In genomic region chr2:70145851-70146739, GRCh38 we compare ENCODE assay signal across 14 cellular contexts. TPM values are rescaled to one million over a fixed set of nuclear protein-coding genes. Genes with fewer than 3 reads are reported as not detected.
DNase-seq lines count a peak whose midpoint lies in the region; ATAC-seq and TF ChIP-seq lines count a peak whose summit lies in the region.
"Had no signal": no experiment of that assay in that cellular context is flagged by ENCODE, and none has a peak within 500 bp of the region (broad histone marks: within the 10 kb centered on the region; RNA-seq: fewer than 3 reads in every experiment).

No MANE protein-coding gene starts in this region.

- H3K9me3 ChIP-seq in mammary epithelial cell (replicated peaks; ENCODE audit: insufficient read depth, low read length) (no peaks in the 10 kb centered on the region), Caco-2 (no peaks in the 10 kb centered on the region)
- H3K9me3 ChIP-seq: thoracic aorta had no signal

- intact Hi-C loops in mammary epithelial cell (cut with micrococcal nuclease) (loop anchor here (10.0 kb wide), 1 partner anchor 321 kb away; the partner anchor contains the start of gene GMCL1), Caco-2 (cut with micrococcal nuclease; ENCODE audit: unreplicated experiment) (no loop called here)

- H3K9me3 Mint-ChIP-seq in activated T-cell treated with anti-CD3 and anti-CD28 coated beads, Interleukin-2, amount 50 U/mL, for 72 hours, result no peaks in the 10 kb centered on the region
- no peaks in the 10 kb centered on the region for H3K9me3 Mint-ChIP-seq in activated T-cell treated with anti-CD3 and anti-CD28 coated beads, Interleukin-2, amount 50 U/mL, for 4 hours
- H3K9me3 Mint-ChIP-seq in progenitor cell of endocrine pancreas (ENCODE audit: low read depth), result peaks cover 4% of the 10 kb centered on the region
- H3K9me3 Mint-ChIP-seq in Caco-2 (ENCODE audit: unreplicated experiment), result no peaks in the 10 kb centered on the region

- H3K4me1 ChIP-seq in mammary epithelial cell (ENCODE audit: insufficient read depth, low read length) (peaks cover 31% of the 10 kb centered on the region), Caco-2 (peaks cover 16% of the 10 kb centered on the region)

- peak overlapping the region; percentile 18 to 54 for H3K4me3 Mint-ChIP-seq in activated T-cell treated with anti-CD3 and anti-CD28 coated beads, Interleukin-2, amount 50 U/mL, for 72 hours
- H3K4me3 Mint-ChIP-seq in activated T-cell treated with anti-CD3 and anti-CD28 coated beads, Interleukin-2, amount 50 U/mL, for 4 hours, result no peak overlapping the region
- no peak overlapping the region for H3K4me3 Mint-ChIP-seq in progenitor cell of endocrine pancreas (ENCODE audit: low read depth)
- no peak overlapping the region for H3K4me3 Mint-ChIP-seq in Caco-2 (ENCODE audit: unreplicated experiment)

- CTCF ChIA-PET in RWPE1 (lab: Yijun Ruan, JAX), result no interaction called here
- CTCF ChIA-PET in mammary epithelial cell (lab: Charles Lee; ENCODE audit: low non-redundant PET), result no interaction called here
- CTCF ChIA-PET in Caco-2 (lab: Charles Lee), result interaction anchor here (1.3 kb wide), 1 partner anchor 38 kb away, joined by 6 read pairs; no protein-coding TSS in a partner anchor

- peak overlapping the region; percentile 23 for H3K4me2 ChIP-seq in mammary epithelial cell (ENCODE audit: insufficient read depth, low read depth, low read length)

- DNase-seq in activated T-cell treated with anti-CD3 and anti-CD28 coated beads, Interleukin-2, amount 50 U/mL, for 72 hours, result peak; percentile 66 to 72
- DNase-seq in activated T-cell treated with anti-CD3 and anti-CD28 coated beads, Interleukin-2, amount 50 U/mL, for 4 hours, result no peak
- DNase-seq in RWPE1 (ENCODE audit: low spot score) (no peak), mammary epithelial cell (peak; percentile 76), progenitor cell of endocrine pancreas (ENCODE audit: low spot score, unreplicated experiment) (no peak), Caco-2 (no peak), foreskin melanocyte (no peak)
- DNase-seq: NCI-H1436 treated with DMSO at 0.1 percent for 48 hours, NCI-H446 treated with DMSO at 0.1 percent for 48 hours, SIG-M5 had no signal

- dilution Hi-C loops in mammary epithelial cell (cut with HindIII; ENCODE audit: low sequenced_read_pairs), result loop anchor here (10.0 kb wide), 2 partner anchors 69 to 201 kb away; no protein-coding TSS in a partner anchor

- H3K27ac ChIP-seq in RWPE1 (0 out of 2 replicates have a peak overlapping the region, but pooled peaks have one; percentile 10), mammary epithelial cell (ENCODE audit: insufficient read depth, low read depth, low read length) (no peak overlapping the region)
- H3K27ac ChIP-seq: coronary artery, thoracic aorta had no signal

- in situ Hi-C loops in mammary epithelial cell (cut with MboI; ENCODE audit: low sequenced_read_pairs in 2 of 2), result loop anchor here in 1 of 2 donors (10.0 kb wide), 1 partner anchor 231 kb away; the partner anchor contains the start of gene MXD1

- 73% methylated on average over 9 of the region's 9 CpGs for WGBS in mammary epithelial cell (ENCODE audit: low coverage, missing lambda C conversion rate)

- H3K27me3 Mint-ChIP-seq in activated T-cell treated with anti-CD3 and anti-CD28 coated beads, Interleukin-2, amount 50 U/mL, for 72 hours (ENCODE audit: low read depth), result no peaks in the 10 kb centered on the region
- H3K27me3 Mint-ChIP-seq in activated T-cell treated with anti-CD3 and anti-CD28 coated beads, Interleukin-2, amount 50 U/mL, for 4 hours (ENCODE audit: low read depth), result no peaks in the 10 kb centered on the region
- no peaks in the 10 kb centered on the region for H3K27me3 Mint-ChIP-seq in progenitor cell of endocrine pancreas
- no peaks in the 10 kb centered on the region for H3K27me3 Mint-ChIP-seq in Caco-2 (ENCODE audit: insufficient read depth, unreplicated experiment)

- BruUV-seq in mammary epithelial cell (replicated peaks; lab: Mats Ljungman, UMichigan), result no TSS peak
- no TSS peak for BruUV-seq in Caco-2 (replicated peaks; lab: Mats Ljungman, UMichigan)

- H3K9ac ChIP-seq in mammary epithelial cell (ENCODE audit: insufficient read depth, low read length), result no peak overlapping the region

- H3K4me1 Mint-ChIP-seq in activated T-cell treated with anti-CD3 and anti-CD28 coated beads, Interleukin-2, amount 50 U/mL, for 72 hours (ENCODE audit: low read depth), result peaks cover 55% of the 10 kb centered on the region
- peaks cover 34% of the 10 kb centered on the region for H3K4me1 Mint-ChIP-seq in activated T-cell treated with anti-CD3 and anti-CD28 coated beads, Interleukin-2, amount 50 U/mL, for 4 hours (ENCODE audit: low read depth)
- H3K4me1 Mint-ChIP-seq in progenitor cell of endocrine pancreas (ENCODE audit: low read depth) (peaks cover 13% of the 10 kb centered on the region), Caco-2 (ENCODE audit: low read depth, unreplicated experiment) (peaks cover 12% of the 10 kb centered on the region)

- peak; percentile 39 to 49 for ATAC-seq in activated T-cell treated with anti-CD3 and anti-CD28 coated beads, Interleukin-2, amount 50 U/mL, for 72 hours (replicated peaks in 1 of 2)
- no peak for ATAC-seq in activated T-cell treated with anti-CD3 and anti-CD28 coated beads, Interleukin-2, amount 50 U/mL, for 4 hours
- no peak for ATAC-seq in GM21825 (IDR thresholded peaks at IDR 0.05; ENCODE audit: unreplicated experiment)
- ATAC-seq: esophagus mucosa had no signal

- H3K27me3 ChIP-seq in mammary epithelial cell (ENCODE audit: insufficient read depth, low read length), result no peaks in the 10 kb centered on the region
- no peaks in the 10 kb centered on the region for H3K27me3 ChIP-seq in Caco-2 (replicated peaks; ENCODE audit: control insufficient read depth, insufficient read depth, low read length)

- H3K36me3 ChIP-seq in mammary epithelial cell (ENCODE audit: insufficient read depth, low read length), result peaks cover 4% of the 10 kb centered on the region
- no peaks in the 10 kb centered on the region for H3K36me3 ChIP-seq in Caco-2 (ENCODE audit: control insufficient read depth, insufficient read depth, low read length)
- H3K36me3 ChIP-seq: thoracic aorta had no signal

- POLR2A ChIA-PET in RWPE1 (lab: Yijun Ruan, JAX; ENCODE audit: low non-redundant PET) (no interaction called here), Caco-2 (lab: Charles Lee) (no interaction called here)

- H3K79me2 ChIP-seq in mammary epithelial cell (ENCODE audit: insufficient read depth, low read length), result no peaks in the 10 kb centered on the region

- peak overlapping the region; percentile 53 for H2AFZ ChIP-seq in mammary epithelial cell (ENCODE audit: low read depth, low read length)

- H3K4me3 ChIP-seq in mammary epithelial cell (replicated peaks in 1 of 3; ENCODE audit: insufficient read depth in 1 of 3, low read depth in 2 of 3, low read length in 3 of 3) (no peak overlapping the region), Caco-2 (ENCODE audit: low read depth, low read length) (no peak overlapping the region)
- H3K4me3 ChIP-seq: coronary artery, thoracic aorta had no signal

- H4K20me1 ChIP-seq in mammary epithelial cell (ENCODE audit: insufficient read depth, low read length), result no peaks in the 10 kb centered on the region

- peaks cover 3 to 5% of the 10 kb centered on the region in 2 donors for H3K36me3 Mint-ChIP-seq in activated T-cell treated with anti-CD3 and anti-CD28 coated beads, Interleukin-2, amount 50 U/mL, for 72 hours (ENCODE audit: insufficient read depth in 2 of 2)
- H3K36me3 Mint-ChIP-seq in activated T-cell treated with anti-CD3 and anti-CD28 coated beads, Interleukin-2, amount 50 U/mL, for 4 hours (ENCODE audit: insufficient read depth), result peaks cover 10% of the 10 kb centered on the region
- peaks cover 11% of the 10 kb centered on the region for H3K36me3 Mint-ChIP-seq in progenitor cell of endocrine pancreas (ENCODE audit: insufficient read depth)
- peaks cover 20% of the 10 kb centered on the region for H3K36me3 Mint-ChIP-seq in Caco-2 (ENCODE audit: insufficient read depth, unreplicated experiment)

- peak overlapping the region; percentile 0 for H3K27ac Mint-ChIP-seq in activated T-cell treated with anti-CD3 and anti-CD28 coated beads, Interleukin-2, amount 50 U/mL, for 72 hours
- H3K27ac Mint-ChIP-seq in progenitor cell of endocrine pancreas (peak overlapping the region; percentile 5), Caco-2 (ENCODE audit: unreplicated experiment) (no peak overlapping the region)

- no peak for TF ChIP-seq CTCF in RWPE1 (conservative IDR thresholded peaks at IDR 0.05; ENCODE audit: low read depth)
- TF ChIP-seq CTCF in mammary epithelial cell (conservative IDR thresholded peaks at IDR 0.05 in 1 of 2, IDR thresholded peaks at IDR 0.05 in 1 of 2; ENCODE audit: extremely low read depth in 1 of 2, insufficient read depth in 1 of 2, low read depth in 1 of 2, low read length in 2 of 2), result no peak
- TF ChIP-seq CTCF in progenitor cell of endocrine pancreas (IDR thresholded peaks at IDR 0.05; ENCODE audit: unreplicated experiment), result no peak
- no peak for TF ChIP-seq CTCF in Caco-2 (IDR thresholded peaks at IDR 0.05; ENCODE audit: insufficient read depth in 1 of 2, low read depth in 1 of 2, low read length in 1 of 2, severe bottlenecking in 1 of 2, unreplicated experiment in 1 of 2)

RNA-seq across cellular contexts. Expression of gene C2orf42, which starts 44.7 kb away (rescaled TPM):
- 10 to 100 TPM; 28.0 to 29.3 TPM for total RNA-seq in activated T-cell treated with anti-CD3 and anti-CD28 coated beads, Interleukin-2, amount 50 U/mL, for 72 hours
- total RNA-seq in activated T-cell treated with anti-CD3 and anti-CD28 coated beads, Interleukin-2, amount 50 U/mL, for 4 hours, result 10 to 100 TPM; 16.7 to 20.1 (median 18.5) TPM
- total RNA-seq in mammary epithelial cell (10 to 100 TPM; 17.3 to 20.2 TPM), progenitor cell of endocrine pancreas (21.0 and 28.0 TPM in 2 replicates), Caco-2 (2022) (12.7 and 14.8 TPM in 2 replicates)
- polyA plus RNA-seq in mammary epithelial cell, result 8.5 TPM
- 6.5 TPM for polyA minus RNA-seq in mammary epithelial cell

RNA-seq across cellular contexts. Expression of gene PCBP1, which starts 58.8 kb away (rescaled TPM):
- total RNA-seq in activated T-cell treated with anti-CD3 and anti-CD28 coated beads, Interleukin-2, amount 50 U/mL, for 72 hours, result 100 to 1,000 TPM; 270 to 291 TPM
- 100 to 1,000 TPM; 427 to 493 (median 462) TPM for total RNA-seq in activated T-cell treated with anti-CD3 and anti-CD28 coated beads, Interleukin-2, amount 50 U/mL, for 4 hours
- total RNA-seq in mammary epithelial cell (100 to 1,000 TPM in 1 of 2 donors, 10 to 100 TPM in 1; 47.2 to 258 TPM), progenitor cell of endocrine pancreas (295 and 305 TPM in 2 replicates), Caco-2 (2022) (308 and 319 TPM in 2 replicates)
- polyA plus RNA-seq in mammary epithelial cell, result 128 TPM
- polyA minus RNA-seq in mammary epithelial cell, result 119 TPM

Comparison
In these comparisons a context has a peak if more than half of its experiments do, and no peak if none do; other contexts are left out.
1. ATAC-seq: peak in activated T-cell treated with anti-CD3 and anti-CD28 coated beads, Interleukin-2, amount 50 U/mL, for 72 hours (2 of 2); none in activated T-cell treated with anti-CD3 and anti-CD28 coated beads, Interleukin-2, amount 50 U/mL, for 4 hours (0 of 2) and GM21825 (single experiment).
2. DNase-seq: peak in activated T-cell treated with anti-CD3 and anti-CD28 coated beads, Interleukin-2, amount 50 U/mL, for 72 hours (2 of 2) and mammary epithelial cell (single experiment); none in activated T-cell treated with anti-CD3 and anti-CD28 coated beads, Interleukin-2, amount 50 U/mL, for 4 hours (single experiment), RWPE1 (single experiment), progenitor cell of endocrine pancreas (single experiment), Caco-2 (0 of 2) and foreskin melanocyte (single experiment).
3. H3K4me3 Mint-ChIP-seq: peak in activated T-cell treated with anti-CD3 and anti-CD28 coated beads, Interleukin-2, amount 50 U/mL, for 72 hours (2 of 2); none in activated T-cell treated with anti-CD3 and anti-CD28 coated beads, Interleukin-2, amount 50 U/mL, for 4 hours (single experiment), progenitor cell of endocrine pancreas (single experiment) and Caco-2 (single experiment).